In the genomic region with DNA sequence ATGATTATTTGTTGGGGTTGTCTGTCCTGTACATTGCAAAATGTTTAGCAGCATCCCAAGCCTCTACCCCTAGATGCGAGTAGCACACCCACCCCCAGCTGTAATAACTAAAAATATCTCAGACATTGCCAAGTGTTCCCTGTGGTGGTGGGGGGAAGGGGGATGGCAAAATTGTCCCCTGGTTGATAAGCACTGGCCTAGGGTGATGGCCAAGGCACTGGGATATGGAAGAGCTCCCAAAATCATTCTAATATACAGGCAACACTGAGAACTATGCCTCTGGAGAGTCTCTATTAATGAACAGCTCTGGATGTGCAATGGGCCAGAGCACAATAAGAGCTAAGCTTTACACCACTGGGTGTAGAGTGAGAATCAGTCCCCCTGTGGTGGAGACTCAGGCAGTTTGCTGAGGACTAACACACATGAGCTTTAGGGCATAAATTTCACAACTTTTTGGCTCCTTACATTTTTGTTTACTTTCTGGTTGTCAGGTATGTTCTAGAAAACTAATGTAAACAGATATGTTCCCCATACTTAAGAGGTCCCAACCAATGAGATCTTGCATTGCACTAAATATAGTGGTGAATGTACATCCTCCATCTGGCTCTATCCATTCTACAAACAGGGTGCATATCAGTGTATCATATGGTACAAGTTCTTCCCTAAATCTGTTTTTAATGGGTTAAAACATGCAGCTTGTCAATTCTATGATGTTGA, we compare ENCODE assay signal across 34 cellular contexts. TPM values are rescaled to one million over a fixed set of nuclear protein-coding genes. Genes with fewer than 3 reads are reported as not detected.
"Had no signal": no experiment of that assay in that cellular context is flagged by ENCODE, and none has a peak within 500 bp of the region (broad histone marks: within the 10 kb centered on the region; RNA-seq: fewer than 3 reads in every experiment).

No MANE protein-coding gene starts in this region.

- H3K4me3 Mint-ChIP-seq: activated CD4-positive, alpha-beta T cell treated with anti-CD3 and anti-CD28 coated beads for 36 hours; activated CD4-positive, alpha-beta T cell treated with anti-CD3 and anti-CD28 coated beads, Interleukin-2, amount 10 ng/mL, durations not matched to agents 7 days and 5 days; activated CD8-positive, alpha-beta T cell treated with anti-CD3 and anti-CD28 coated beads, Interleukin-2, amount 10 ng/mL, durations not matched to agents 7 days and 5 days; activated naive CD4-positive, alpha-beta T cell treated with anti-CD3 and anti-CD28 coated beads, Interleukin-2, amount 50 U/mL, for 24 hours; activated naive CD8-positive, alpha-beta T cell treated with anti-CD3 and anti-CD28 coated beads, Interleukin-2, amount 10 ng/mL, durations not matched to agents 7 days and 5 days; activated T-cell treated with anti-CD3 and anti-CD28 coated beads, Interleukin-2, amount 50 U/mL, for 24 hours; T-helper 1 cell treated with Interleukin-12 subunit alpha and Interleukin-12 subunit beta and Interleukin-4 antibody, amounts not matched to agents 30 μg/mL and 1 μg/mL, for 36 hours; T-helper 2 cell treated with Interferon-gamma antibody and Interleukin-4, amounts not matched to agents 5 μg/mL and 100 μg/mL, for 36 hours; WTC11 had no signal

- ATAC-seq: activated CD4-positive, alpha-beta T cell treated with anti-CD3 and anti-CD28 coated beads for 36 hours; activated CD4-positive, CD25-positive, alpha-beta regulatory T cell treated with anti-CD3 and anti-CD28 coated beads, Interleukin-2, amount 50 U/mL, for 24 hours; activated CD8-positive, alpha-beta T cell treated with anti-CD3 and anti-CD28 coated beads, Interleukin-2, amount 10 ng/mL, durations not matched to agents 7 days and 5 days; K562; WTC11 had no signal

- H3K36me3 Mint-ChIP-seq: activated naive CD4-positive, alpha-beta T cell treated with anti-CD3 and anti-CD28 coated beads, Interleukin-2, amount 50 U/mL, for 24 hours; activated naive CD8-positive, alpha-beta T cell treated with anti-CD3 and anti-CD28 coated beads, Interleukin-2, amount 10 ng/mL, durations not matched to agents 7 days and 5 days; WTC11 had no signal

- H3K9me3 ChIP-seq: ascending aorta, MG63, SJSA1, SK-N-SH had no signal

- DNase-seq: activated CD4-positive, alpha-beta T cell treated with anti-CD3 and anti-CD28 coated beads for 36 hours; activated CD4-positive, alpha-beta T cell treated with anti-CD3 and anti-CD28 coated beads, Interleukin-2, amount 10 ng/mL, durations not matched to agents 7 days and 5 days; activated CD4-positive, alpha-beta T cell treated with anti-CD3 and anti-CD28 coated beads, Interleukin-2, amount 50 U/mL, for 48 hours; activated CD8-positive, alpha-beta T cell treated with anti-CD3 and anti-CD28 coated beads, Interleukin-2, amount 10 ng/mL, durations not matched to agents 7 days and 5 days; activated gamma-delta T cell; activated naive CD4-positive, alpha-beta T cell treated with Interleukin-2 at 50 U/mL for 16 hours; activated naive CD8-positive, alpha-beta T cell treated with anti-CD3 and anti-CD28 coated beads, Interleukin-2, amount 10 ng/mL, durations not matched to agents 7 days and 5 days; activated T-cell treated with anti-CD3 and anti-CD28 coated beads, Interleukin-2, amount 50 U/mL, for 24 hours; amygdala; central memory CD4-positive, alpha-beta T cell; MG63; NCI-H1048; NCI-H1105 treated with DMSO at 0.1 percent for 48 hours; NCI-H1436; NCI-H1694; NCI-H1930; NCI-H2081 treated with DMSO at 0.1 percent for 48 hours; NCI-H345; NCI-H526; NCI-H748 treated with DMSO at 0.1 percent for 48 hours; NK-92 treated with Interleukin-12 subunit alpha and Interleukin-12 subunit beta, amount 100 ng/mL, for 24 hours; PC-9; SHP77 treated with DMSO at 0.1 percent for 48 hours; SK-N-SH had no signal

- H3K9ac ChIP-seq: SK-N-SH had no signal

- H3K4me1 Mint-ChIP-seq: activated CD4-positive, alpha-beta T cell treated with anti-CD3 and anti-CD28 coated beads for 36 hours; activated CD4-positive, alpha-beta T cell treated with anti-CD3 and anti-CD28 coated beads, Interleukin-2, amount 10 ng/mL, durations not matched to agents 7 days and 5 days; activated naive CD4-positive, alpha-beta T cell treated with anti-CD3 and anti-CD28 coated beads, Interleukin-2, amount 50 U/mL, for 24 hours; WTC11 had no signal

- H2AFZ ChIP-seq: PC-9 had no signal

- H3K36me3 ChIP-seq: ascending aorta, MG63, SJSA1 had no signal

- H3K4me1 ChIP-seq: SJSA1 had no signal

- H3K4me3 ChIP-seq: ascending aorta, K562, MG63, PC-9, SJSA1 had no signal

- H3K4me2 ChIP-seq: PC-9, SK-N-SH had no signal

- H3K27ac ChIP-seq: ascending aorta, PC-9, RWPE1, SJSA1 had no signal

- H3K27me3 ChIP-seq: ascending aorta, MG63, SJSA1 had no signal

- H3K27ac Mint-ChIP-seq: activated CD4-positive, alpha-beta T cell treated with anti-CD3 and anti-CD28 coated beads for 36 hours; activated CD4-positive, alpha-beta T cell treated with anti-CD3 and anti-CD28 coated beads, Interleukin-2, amount 10 ng/mL, durations not matched to agents 7 days and 5 days; activated CD8-positive, alpha-beta T cell treated with anti-CD3 and anti-CD28 coated beads, Interleukin-2, amount 10 ng/mL, durations not matched to agents 7 days and 5 days; activated naive CD4-positive, alpha-beta T cell treated with anti-CD3 and anti-CD28 coated beads, Interleukin-2, amount 50 U/mL, for 24 hours; activated naive CD8-positive, alpha-beta T cell treated with anti-CD3 and anti-CD28 coated beads, Interleukin-2, amount 10 ng/mL, durations not matched to agents 7 days and 5 days; activated T-cell treated with anti-CD3 and anti-CD28 coated beads, Interleukin-2, amount 50 U/mL, for 24 hours; activated T-helper 2 cell treated with anti-CD3 and anti-CD28 coated beads, Interferon-gamma antibody, Interleukin-2, Interleukin-4, amounts not matched to agents 10 μg/mL and 5 μg/mL and 100 μg/mL, durations not matched to agents 14 hours and 24 hours and 36 hours; T-helper 1 cell treated with Interleukin-12 subunit alpha and Interleukin-12 subunit beta and Interleukin-4 antibody, amounts not matched to agents 30 μg/mL and 1 μg/mL, for 36 hours; T-helper 2 cell treated with Interferon-gamma antibody and Interleukin-4, amounts not matched to agents 5 μg/mL and 100 μg/mL, for 36 hours; WTC11 had no signal

- H3K9me3 Mint-ChIP-seq: activated CD4-positive, alpha-beta T cell treated with anti-CD3 and anti-CD28 coated beads, Interleukin-2, amount 10 ng/mL, durations not matched to agents 7 days and 5 days; activated naive CD4-positive, alpha-beta T cell treated with anti-CD3 and anti-CD28 coated beads, Interleukin-2, amount 50 U/mL, for 24 hours; activated naive CD8-positive, alpha-beta T cell treated with anti-CD3 and anti-CD28 coated beads, Interleukin-2, amount 10 ng/mL, durations not matched to agents 7 days and 5 days; activated T-cell treated with anti-CD3 and anti-CD28 coated beads, Interleukin-2, amount 50 U/mL, for 24 hours; activated T-helper 2 cell treated with anti-CD3 and anti-CD28 coated beads, Interferon-gamma antibody, Interleukin-2, Interleukin-4, amounts not matched to agents 10 μg/mL and 5 μg/mL and 100 μg/mL, durations not matched to agents 14 hours and 24 hours and 36 hours; T-helper 1 cell treated with Interleukin-12 subunit alpha and Interleukin-12 subunit beta and Interleukin-4 antibody, amounts not matched to agents 30 μg/mL and 1 μg/mL, for 36 hours; T-helper 2 cell treated with Interferon-gamma antibody and Interleukin-4, amounts not matched to agents 5 μg/mL and 100 μg/mL, for 36 hours; WTC11 had no signal

RNA-seq across cellular contexts. Expression of a gene that starts 34.5 kb away (rescaled TPM):
- total RNA-seq: activated CD4-positive, alpha-beta T cell treated with anti-CD3 and anti-CD28 coated beads for 36 hours; activated CD4-positive, alpha-beta T cell treated with anti-CD3 and anti-CD28 coated beads, Interleukin-2, amount 10 ng/mL, durations not matched to agents 7 days and 5 days; activated CD8-positive, alpha-beta T cell treated with anti-CD3 and anti-CD28 coated beads, Interleukin-2, amount 10 ng/mL, durations not matched to agents 7 days and 5 days; activated naive CD8-positive, alpha-beta T cell treated with anti-CD3 and anti-CD28 coated beads, Interleukin-2, amount 10 ng/mL, durations not matched to agents 7 days and 5 days; activated T-helper 2 cell treated with anti-CD3 and anti-CD28 coated beads, Interferon-gamma antibody, Interleukin-2, Interleukin-4, amounts not matched to agents 10 μg/mL and 5 μg/mL and 100 μg/mL, durations not matched to agents 14 hours and 24 hours and 36 hours; K562; PC-9 had no signal
- polyA plus RNA-seq: K562 had no signal
